In genomic region chr17:309361-309888, GRCh38 we compare ENCODE assay signal across 9 cellular contexts. TPM values are rescaled to one million over a fixed set of nuclear protein-coding genes. Genes with fewer than 3 reads are reported as not detected.
DNase-seq lines count a peak whose midpoint lies in the region; ATAC-seq and TF ChIP-seq lines count a peak whose summit lies in the region.
"Had no signal": no experiment of that assay in that cellular context is flagged by ENCODE, and none has a peak within 500 bp of the region (broad histone marks: within the 10 kb centered on the region; RNA-seq: fewer than 3 reads in every experiment).

No MANE protein-coding gene starts in this region.

- H3K9me3 Mint-ChIP-seq in activated CD8-positive, alpha-beta memory T cell treated with anti-CD3 and anti-CD28 coated beads, Interleukin-2, amount 10 ng/mL, durations not matched to agents 7 days and 5 days (ENCODE audit: low read depth) = no peaks in the 10 kb centered on the region

- peaks cover 0 to 9% of the 10 kb centered on the region in 2 donors for H3K4me1 ChIP-seq in right atrium auricular region
- H3K4me1 ChIP-seq: SJSA1 had no signal

- H3K36me3 ChIP-seq in right atrium auricular region = no peaks in the 10 kb centered on the region
- H3K36me3 ChIP-seq: SJSA1 had no signal

- no peaks in the 10 kb centered on the region for H3K27me3 ChIP-seq in right atrium auricular region
- H3K27me3 ChIP-seq: SJSA1 had no signal

- H3K36me3 Mint-ChIP-seq in activated CD8-positive, alpha-beta memory T cell treated with anti-CD3 and anti-CD28 coated beads, Interleukin-2, amount 10 ng/mL, durations not matched to agents 7 days and 5 days = no peaks in the 10 kb centered on the region

- no peaks in the 10 kb centered on the region for H3K9me3 ChIP-seq in right atrium auricular region
- H3K9me3 ChIP-seq: SJSA1 had no signal

- H3K4me3 Mint-ChIP-seq in activated CD8-positive, alpha-beta memory T cell treated with anti-CD3 and anti-CD28 coated beads, Interleukin-2, amount 10 ng/mL, durations not matched to agents 7 days and 5 days = no peak overlapping the region

- H3K27ac Mint-ChIP-seq in activated CD8-positive, alpha-beta memory T cell treated with anti-CD3 and anti-CD28 coated beads, Interleukin-2, amount 10 ng/mL, durations not matched to agents 7 days and 5 days = no peak overlapping the region

- no peaks in the 10 kb centered on the region for H3K4me1 Mint-ChIP-seq in activated CD8-positive, alpha-beta memory T cell treated with anti-CD3 and anti-CD28 coated beads, Interleukin-2, amount 10 ng/mL, durations not matched to agents 7 days and 5 days

- peak; percentile 23 for ATAC-seq in activated CD8-positive, alpha-beta memory T cell treated with anti-CD3 and anti-CD28 coated beads, Interleukin-2, amount 10 ng/mL, durations not matched to agents 7 days and 5 days
- ATAC-seq in HG03354 (IDR thresholded peaks at IDR 0.05; ENCODE audit: poor library complexity, severe bottlenecking, unreplicated experiment) = no peak

- no peaks in the 10 kb centered on the region for H3K27me3 Mint-ChIP-seq in activated CD8-positive, alpha-beta memory T cell treated with anti-CD3 and anti-CD28 coated beads, Interleukin-2, amount 10 ng/mL, durations not matched to agents 7 days and 5 days

- no peak for DNase-seq in activated CD8-positive, alpha-beta memory T cell treated with anti-CD3 and anti-CD28 coated beads, Interleukin-2, amount 10 ng/mL, durations not matched to agents 7 days and 5 days
- no peak for DNase-seq in activated CD8-positive, alpha-beta memory T cell treated with anti-CD3 and anti-CD28 coated beads for 24 hours
- no peak for DNase-seq in right atrium auricular region (ENCODE audit: low spot score)
- no peak for DNase-seq in cerebellum (ENCODE audit: low spot score)
- DNase-seq in AML-193 (lab: John Stamatoyannopoulos, UW) = no peak

- CTCF ChIA-PET in activated CD8-positive, alpha-beta memory T cell treated with anti-CD3 and anti-CD28 coated beads, Interleukin-2, amount 10 ng/mL, durations not matched to agents 7 days and 5 days (lab: Charles Lee) = interaction anchor here (0.8 kb wide), 1 partner anchor 11 kb away, joined by 3 read pairs; no protein-coding TSS in a partner anchor

- no peak overlapping the region for H3K4me3 ChIP-seq in WI38 (ENCODE audit: low read depth, low read length)
- H3K4me3 ChIP-seq in right atrium auricular region = no peak overlapping the region
- H3K4me3 ChIP-seq: SJSA1 had no signal

- TF ChIP-seq CTCF in WI38 (IDR thresholded peaks at IDR 0.05; ENCODE audit: low read depth, low read length) (peak; percentile 42), right atrium auricular region (IDR thresholded peaks at IDR 0.05) (peak; percentile 12 to 72)

- H3K27ac ChIP-seq in right atrium auricular region = peak overlapping the region in 1 of 2 donors; percentile 39
- H3K27ac ChIP-seq in temporal lobe (ENCODE audit: low read depth, low read length) = peak overlapping the region; percentile 73
- H3K27ac ChIP-seq: SJSA1 had no signal

RNA-seq across cellular contexts. Expression of gene RPH3AL, which starts 43.2 kb away (rescaled TPM):
- total RNA-seq in activated CD8-positive, alpha-beta memory T cell treated with anti-CD3 and anti-CD28 coated beads, Interleukin-2, amount 10 ng/mL, durations not matched to agents 7 days and 5 days = 1 to 10 TPM; 1.2 to 2.9 TPM
- total RNA-seq in right atrium auricular region = 10 to 100 TPM in 1 of 2 donors, 1 to 10 TPM in 1; 7.2 to 13.1 TPM
- total RNA-seq in temporal lobe = 5.4 TPM
- total RNA-seq in cerebellum = 4.3 TPM
